In the genomic region with DNA sequence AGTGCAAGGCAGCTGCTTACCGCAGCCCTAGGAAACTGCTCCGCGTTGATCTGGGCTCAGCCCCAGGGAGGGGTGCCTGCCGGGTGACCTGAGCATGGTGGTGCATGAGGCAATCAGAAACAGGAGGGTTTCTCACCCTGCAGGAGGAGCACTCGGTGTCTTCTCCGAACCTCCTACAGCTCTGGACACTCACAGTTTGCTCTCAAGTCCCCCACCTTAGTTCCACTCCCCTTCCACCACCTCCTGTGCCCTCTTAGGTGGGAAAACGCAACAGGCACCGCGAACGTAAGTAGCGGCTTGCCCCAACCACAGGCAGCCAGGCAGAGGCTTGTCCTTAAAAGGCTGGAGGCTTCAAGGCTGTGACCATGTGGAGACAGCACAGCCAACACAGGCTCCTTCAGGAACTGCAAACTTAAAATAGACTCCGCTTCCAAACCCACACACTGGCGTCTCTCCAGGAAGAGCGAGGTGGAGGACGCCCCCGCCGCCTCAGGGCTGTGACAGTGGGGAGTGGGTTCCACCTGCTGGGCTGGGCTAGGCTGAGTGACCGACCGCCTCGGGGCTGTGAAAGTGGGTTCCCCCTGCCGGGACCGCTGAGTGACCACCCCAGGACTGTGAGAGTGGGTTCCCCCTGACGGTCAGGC, we compare ENCODE assay signal across 11 cellular contexts.
DNase-seq lines count a peak whose midpoint lies in the region; ATAC-seq and TF ChIP-seq lines count a peak whose summit lies in the region.
"Had no signal": no experiment of that assay in that cellular context is flagged by ENCODE, and none has a peak within 500 bp of the region (broad histone marks: within the 10 kb centered on the region; RNA-seq: fewer than 3 reads in every experiment).

No MANE protein-coding gene starts in this region.

- H3K9me3 Mint-ChIP-seq in chondrocyte (ENCODE audit: low read depth) (no peaks in the 10 kb centered on the region), immature natural killer cell (peaks cover 0 to 2% (median 0%) of the 10 kb centered on the region in 6 donors)
- H3K9me3 Mint-ChIP-seq: activated naive CD8-positive, alpha-beta T cell treated with anti-CD3 and anti-CD28 coated beads for 36 hours; T-helper 2 cell treated with Interferon-gamma antibody and Interleukin-4, amounts not matched to agents 5 μg/mL and 100 μg/mL, for 36 hours had no signal

- intact Hi-C loops in sciatic nerve (cut with DNase I) = no loop called here

- H3K4me3 ChIP-seq in Peyer's patch = no peak overlapping the region

- peak; percentile 35 for DNase-seq in EH (ENCODE audit: low read depth)
- DNase-seq in chondrocyte (ENCODE audit: low spot score) = peak; percentile 69
- peak; percentile 62 for DNase-seq in hepatic stellate cell (ENCODE audit: low spot score)
- DNase-seq in sciatic nerve (ENCODE audit: low spot score) = no peak
- DNase-seq in NCI-H1417 (lab: John Stamatoyannopoulos, UW) = no peak
- DNase-seq in NCI-H2196 treated with DMSO at 0.1 percent for 48 hours (lab: John Stamatoyannopoulos, UW; ENCODE audit: unreplicated experiment) = no peak
- DNase-seq in Peyer's patch = no peak
- no peak for DNase-seq in immature natural killer cell
- DNase-seq: activated naive CD8-positive, alpha-beta T cell treated with anti-CD3 and anti-CD28 coated beads for 36 hours; NCI-H1694 had no signal

- peak overlapping the region in 1 of 4 donors; percentile 73 for H3K27ac ChIP-seq in Peyer's patch

- H3K27me3 ChIP-seq in Peyer's patch = no peaks in the 10 kb centered on the region

- TF ChIP-seq POLR2A in Peyer's patch (IDR thresholded peaks at IDR 0.05) = no peak

- H3K4me1 ChIP-seq in Peyer's patch = no peaks in the 10 kb centered on the region

- no peaks in the 10 kb centered on the region for H3K36me3 ChIP-seq in Peyer's patch

- peaks cover 16% of the 10 kb centered on the region for H3K4me1 Mint-ChIP-seq in chondrocyte (ENCODE audit: low read depth)
- H3K4me1 Mint-ChIP-seq in immature natural killer cell = peaks cover 0 to 1% of the 10 kb centered on the region in 2 donors
- H3K4me1 Mint-ChIP-seq: activated naive CD8-positive, alpha-beta T cell treated with anti-CD3 and anti-CD28 coated beads for 36 hours had no signal

- H3K9me3 ChIP-seq in Peyer's patch = no peaks in the 10 kb centered on the region

- H3K27ac Mint-ChIP-seq in chondrocyte (ENCODE audit: unreplicated experiment) (peak overlapping the region; percentile 59), immature natural killer cell (no peak overlapping the region)
- H3K27ac Mint-ChIP-seq: activated naive CD8-positive, alpha-beta T cell treated with anti-CD3 and anti-CD28 coated beads for 36 hours; T-helper 2 cell treated with Interferon-gamma antibody and Interleukin-4, amounts not matched to agents 5 μg/mL and 100 μg/mL, for 36 hours had no signal

- no peak for TF ChIP-seq CTCF in chondrocyte (IDR thresholded peaks at IDR 0.05)
- no peak for TF ChIP-seq CTCF in Peyer's patch (IDR thresholded peaks at IDR 0.05)

- H3K27me3 Mint-ChIP-seq in chondrocyte (ENCODE audit: low read depth) = no peaks in the 10 kb centered on the region
- H3K27me3 Mint-ChIP-seq in immature natural killer cell (ENCODE audit: low read depth in 3 of 3) = peaks cover 0 to 4% (median 0%) of the 10 kb centered on the region in 3 donors
- H3K27me3 Mint-ChIP-seq: activated naive CD8-positive, alpha-beta T cell treated with anti-CD3 and anti-CD28 coated beads for 36 hours had no signal

- H3K36me3 Mint-ChIP-seq in chondrocyte (ENCODE audit: low read depth) (peaks cover 5% of the 10 kb centered on the region), immature natural killer cell (no peaks in the 10 kb centered on the region)

- ATAC-seq in sciatic nerve = peak; percentile 81

- H3K4me3 Mint-ChIP-seq in chondrocyte (ENCODE audit: unreplicated experiment) (no peak overlapping the region), immature natural killer cell (no peak overlapping the region)
- H3K4me3 Mint-ChIP-seq: activated naive CD8-positive, alpha-beta T cell treated with anti-CD3 and anti-CD28 coated beads for 36 hours; T-helper 2 cell treated with Interferon-gamma antibody and Interleukin-4, amounts not matched to agents 5 μg/mL and 100 μg/mL, for 36 hours had no signal

Comparison
In these comparisons a context has a peak if more than half of its experiments do, and no peak if none do; other contexts are left out.
1. DNase-seq: peak in EH (single experiment), chondrocyte (single experiment) and hepatic stellate cell (single experiment); none in sciatic nerve (single experiment), NCI-H1417 (0 of 3), NCI-H2196 treated with DMSO at 0.1 percent for 48 hours (single experiment), Peyer's patch (0 of 3) and immature natural killer cell (0 of 3).